Comparison of ENCODE assay signal across 21 cellular contexts in genomic region chr5:164256351-164256750, GRCh38.
A peak's percentile ranks its signal among the peaks of the same experiment; 100 is the strongest.
DNase-seq lines count a peak whose midpoint lies in the region; FAIRE-seq and TF ChIP-seq lines count a peak whose summit lies in the region.
"Had no signal": no experiment of that assay in that cellular context is flagged by ENCODE, and none has a peak within 500 bp of the region (broad histone marks: within the 10 kb centered on the region; RNA-seq: fewer than 3 reads in every experiment).

No MANE protein-coding gene starts in this region.

- no peaks in the 10 kb centered on the region for H3K36me3 ChIP-seq in adipocyte (ENCODE audit: control insufficient read depth, insufficient read depth, low read length, severe bottlenecking)

- H3K9me3 Mint-ChIP-seq in CD14-positive monocyte, result peaks cover 0 to 3% (median 0%) of the 10 kb centered on the region in 7 donors

- TF ChIP-seq CTCF in fibroblast of mammary gland (conservative IDR thresholded peaks at IDR 0.05; ENCODE audit: control insufficient read depth, insufficient read depth, low read depth, low read length) (no peak), CD14-positive monocyte (IDR thresholded peaks at IDR 0.05) (no peak)

- H3K4me3 Mint-ChIP-seq in CD14-positive monocyte, result no peak overlapping the region
- H3K4me3 Mint-ChIP-seq: CD4-positive, alpha-beta memory T cell; HFFc6 had no signal

- H3K27me3 ChIP-seq in adipocyte (replicated peaks; ENCODE audit: control insufficient read depth, insufficient read depth, low read length), result no peaks in the 10 kb centered on the region

- H3K4me1 ChIP-seq in adipocyte (ENCODE audit: control insufficient read depth, insufficient read depth, low read length), result no peaks in the 10 kb centered on the region
- H3K4me1 ChIP-seq: A549 had no signal

- H3K9me3 ChIP-seq in adipocyte (ENCODE audit: control insufficient read depth, low read length), result no peaks in the 10 kb centered on the region
- H3K9me3 ChIP-seq: A549, SK-N-SH had no signal

- H3K27ac Mint-ChIP-seq in CD14-positive monocyte, result no peak overlapping the region
- H3K27ac Mint-ChIP-seq: CD4-positive, alpha-beta memory T cell; HFFc6 had no signal

- no peak overlapping the region for H3K4me3 ChIP-seq in adipocyte (ENCODE audit: low read length)
- H3K4me3 ChIP-seq in fibroblast of mammary gland (ENCODE audit: control insufficient read depth, low read depth, low read length), result no peak overlapping the region
- H3K4me3 ChIP-seq: A549 had no signal

- peak; percentile 11 for DNase-seq in HT1080 (ENCODE audit: low read depth)
- peak; percentile 28 for DNase-seq in adipocyte (ENCODE audit: low read depth)
- peak; percentile 15 for DNase-seq in fibroblast of mammary gland (ENCODE audit: low read depth)
- peak; percentile 71 for DNase-seq in renal cortical epithelial cell (ENCODE audit: low read depth)
- no peak for DNase-seq in CD14-positive monocyte (ENCODE audit: low spot score)
- no peak for DNase-seq in HTR-8/SVneo (ENCODE audit: insufficient read length, low spot score)
- DNase-seq in DMS53 (lab: John Stamatoyannopoulos, UW), result no peak
- DNase-seq: CD4-positive, alpha-beta memory T cell; DMS153; EL; HFFc6; NCI-H1105 treated with DMSO at 0.1 percent for 48 hours; NCI-H1694; NCI-H2081 treated with DMSO at 0.1 percent for 48 hours; SHP77; SK-N-SH had no signal

- H3K36me3 Mint-ChIP-seq in CD14-positive monocyte, result no peaks in the 10 kb centered on the region
- H3K36me3 Mint-ChIP-seq: CD4-positive, alpha-beta memory T cell had no signal

- intact Hi-C loops in CD14-positive monocyte (cut with micrococcal nuclease), result no loop called here

- H3K9ac ChIP-seq in adipocyte (ENCODE audit: low read length), result no peak overlapping the region
- H3K9ac ChIP-seq: SK-N-SH had no signal

- no peak for FAIRE-seq in HTR-8/SVneo (lab: Jason Lieb, UNC)
- FAIRE-seq: A549, GM12891, GM18507, H54, RCC 7860 had no signal

- H3K27me3 Mint-ChIP-seq in CD14-positive monocyte (ENCODE audit: low read depth in 3 of 3), result peaks cover 0 to 5% (median 0%) of the 10 kb centered on the region in 3 donors
- H3K27me3 Mint-ChIP-seq: CD4-positive, alpha-beta memory T cell had no signal

- H3K4me1 Mint-ChIP-seq in CD14-positive monocyte, result no peaks in the 10 kb centered on the region
- H3K4me1 Mint-ChIP-seq: CD4-positive, alpha-beta memory T cell had no signal

Comparison
In these comparisons a context has a peak if more than half of its experiments do, and no peak if none do; other contexts are left out.
1. DNase-seq: peak in HT1080 (single experiment), adipocyte (single experiment), fibroblast of mammary gland (single experiment) and renal cortical epithelial cell (single experiment); none in CD14-positive monocyte (single experiment), HTR-8/SVneo (single experiment) and DMS53 (single experiment).